ENCODE assay signal across 1 cellular context in the genomic region with DNA sequence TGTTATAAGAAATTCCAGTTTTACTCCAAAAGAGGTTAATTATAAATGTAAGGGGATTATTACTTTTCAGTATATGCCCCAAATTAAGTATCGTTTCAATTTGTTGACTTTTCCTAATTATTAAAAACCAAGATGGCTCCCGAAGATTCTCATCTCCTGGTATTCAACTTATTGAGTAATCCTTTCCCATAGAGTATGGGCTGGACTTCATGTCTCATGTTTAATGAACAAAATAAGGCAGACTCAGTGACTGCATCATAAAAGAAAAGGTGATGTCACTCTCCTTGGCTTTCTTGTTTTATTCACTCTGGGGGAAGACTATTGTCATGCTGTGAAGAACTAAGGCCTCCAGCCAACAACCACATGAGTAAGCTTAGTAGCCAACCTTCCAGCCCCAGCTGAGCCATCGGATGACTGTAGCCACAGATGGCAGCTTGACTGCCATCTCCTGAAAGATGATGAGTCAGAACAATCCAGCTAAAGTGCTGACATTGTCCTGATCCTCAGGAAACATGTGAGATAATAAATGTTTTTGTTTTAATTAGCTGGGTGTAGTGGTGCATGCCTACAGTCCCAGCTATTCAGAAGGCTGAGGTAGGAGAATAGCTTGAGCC.
TF ChIP-seq lines count a peak whose summit lies in the region.

No MANE protein-coding gene starts in this region.

TF ChIP-seq in HEK293, 187 proteins besides CTCF, POLR2A, EP300 and RAD21 (continued from another document and continues in another):
- TF ChIP-seq, protein P1, sequence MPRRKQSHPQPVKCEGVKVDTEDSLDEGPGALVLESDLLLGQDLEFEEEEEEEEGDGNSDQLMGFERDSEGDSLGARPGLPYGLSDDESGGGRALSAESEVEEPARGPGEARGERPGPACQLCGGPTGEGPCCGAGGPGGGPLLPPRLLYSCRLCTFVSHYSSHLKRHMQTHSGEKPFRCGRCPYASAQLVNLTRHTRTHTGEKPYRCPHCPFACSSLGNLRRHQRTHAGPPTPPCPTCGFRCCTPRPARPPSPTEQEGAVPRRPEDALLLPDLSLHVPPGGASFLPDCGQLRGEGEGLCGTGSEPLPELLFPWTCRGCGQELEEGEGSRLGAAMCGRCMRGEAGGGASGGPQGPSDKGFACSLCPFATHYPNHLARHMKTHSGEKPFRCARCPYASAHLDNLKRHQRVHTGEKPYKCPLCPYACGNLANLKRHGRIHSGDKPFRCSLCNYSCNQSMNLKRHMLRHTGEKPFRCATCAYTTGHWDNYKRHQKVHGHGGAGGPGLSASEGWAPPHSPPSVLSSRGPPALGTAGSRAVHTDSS (tag by site-specific recombination; IDR thresholded peaks at IDR 0.05), result no peak
- TF ChIP-seq, protein P2, sequence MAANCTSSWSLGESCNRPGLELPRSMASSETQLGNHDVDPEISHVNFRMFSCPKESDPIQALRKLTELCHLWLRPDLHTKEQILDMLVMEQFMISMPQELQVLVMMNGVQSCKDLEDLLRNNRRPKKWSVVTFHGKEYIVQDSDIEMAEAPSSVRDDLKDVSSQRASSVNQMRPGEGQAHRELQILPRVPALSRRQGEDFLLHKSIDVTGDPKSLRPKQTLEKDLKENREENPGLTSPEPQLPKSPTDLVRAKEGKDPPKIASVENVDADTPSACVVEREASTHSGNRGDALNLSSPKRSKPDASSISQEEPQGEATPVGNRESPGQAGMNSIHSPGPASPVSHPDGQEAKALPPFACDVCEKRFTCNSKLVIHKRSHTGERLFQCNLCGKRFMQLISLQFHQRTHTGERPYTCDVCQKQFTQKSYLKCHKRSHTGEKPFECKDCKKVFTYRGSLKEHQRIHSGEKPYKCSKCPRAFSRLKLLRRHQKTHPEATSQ (tag by site-specific recombination; IDR thresholded peaks at IDR 0.05), result no peak
- TF ChIP-seq KLF16 (tag by site-specific recombination; IDR thresholded peaks at IDR 0.05) (no peak), ZNF677 (tag by site-specific recombination; IDR thresholded peaks at IDR 0.05) (peak; percentile 11; the same call in 1 of the 2 replicates), ZNF138 (tag by site-specific recombination; IDR thresholded peaks at IDR 0.05; ENCODE audit: borderline replicate concordance) (no peak), ZNF416 (tag by site-specific recombination; IDR thresholded peaks at IDR 0.05) (no peak), ZNF184 (tag by site-specific recombination; IDR thresholded peaks at IDR 0.05) (peak; percentile 86), ZNF792 (tag by site-specific recombination; IDR thresholded peaks at IDR 0.05) (no peak), KLF7 (tag by site-specific recombination; IDR thresholded peaks at IDR 0.05; ENCODE audit: borderline replicate concordance) (no peak), YY2 (tag by site-specific recombination; IDR thresholded peaks at IDR 0.05) (no peak), HOXA7 (CRISPR knock-in tag; IDR thresholded peaks at IDR 0.05; ENCODE audit: borderline replicate concordance) (no peak), ZNF19 (tag by site-specific recombination; IDR thresholded peaks at IDR 0.05; ENCODE audit: low read depth) (no peak), ZNF114 (tag by site-specific recombination; IDR thresholded peaks at IDR 0.05) (no peak), ZNF133 (tag by site-specific recombination; IDR thresholded peaks at IDR 0.05) (no peak), ZNF16 (tag by site-specific recombination; IDR thresholded peaks at IDR 0.05; ENCODE audit: low read depth) (no peak), ZNF362 (tag by site-specific recombination; IDR thresholded peaks at IDR 0.05) (peak; percentile 16; the same call in 1 of the 2 replicates), ZNF248 (tag by site-specific recombination; IDR thresholded peaks at IDR 0.05) (no peak), ZNF776 (tag by site-specific recombination; IDR thresholded peaks at IDR 0.05; ENCODE audit: borderline replicate concordance) (no peak), ZNF501 (tag by site-specific recombination; IDR thresholded peaks at IDR 0.05) (peak; percentile 66; the same call in 1 of the 2 replicates), ZNF624 (tag by site-specific recombination; IDR thresholded peaks at IDR 0.05) (no peak), ZNF48 (tag by site-specific recombination; IDR thresholded peaks at IDR 0.05) (no peak), ZNF670 (tag by site-specific recombination; IDR thresholded peaks at IDR 0.05; ENCODE audit: low read depth) (no peak), ZNF843 (tag by site-specific recombination; IDR thresholded peaks at IDR 0.05) (0 out of 2 replicates have a peak, but pooled peaks have one; percentile 35), ZSCAN4 (tag by site-specific recombination; IDR thresholded peaks at IDR 0.05) (no peak), SP2 (tag by site-specific recombination; IDR thresholded peaks at IDR 0.05) (no peak), TRIM28 (IDR thresholded peaks at IDR 0.05; ENCODE audit: borderline replicate concordance, low read length) (peak; percentile 97), BCL11B (tag by site-specific recombination; IDR thresholded peaks at IDR 0.05; ENCODE audit: low read depth) (no peak), MEIS1 (CRISPR knock-in tag; IDR thresholded peaks at IDR 0.05; ENCODE audit: borderline replicate concordance) (no peak), ELK4 (IDR thresholded peaks at IDR 0.05; ENCODE audit: borderline replicate concordance, low read depth, low read length) (no peak), ZEB2 (tag by site-specific recombination; IDR thresholded peaks at IDR 0.05) (peak; percentile 82), MYNN (tag by site-specific recombination; IDR thresholded peaks at IDR 0.05; ENCODE audit: borderline replicate concordance) (no peak), ZNF768 (tag by site-specific recombination; IDR thresholded peaks at IDR 0.05) (no peak), ZBTB1 (tag by site-specific recombination; IDR thresholded peaks at IDR 0.05) (no peak), ZNF24 (tag by site-specific recombination; IDR thresholded peaks at IDR 0.05) (peak; percentile 89), KLF9 (tag by site-specific recombination; IDR thresholded peaks at IDR 0.05; ENCODE audit: low read depth) (no peak), PRDM1 (tag by site-specific recombination; IDR thresholded peaks at IDR 0.05) (0 out of 2 replicates have a peak, but pooled peaks have one; percentile 23), RBAK (tag by site-specific recombination; IDR thresholded peaks at IDR 0.05) (no peak), ZNF558 (tag by site-specific recombination; IDR thresholded peaks at IDR 0.05) (peak; percentile 86), ZBTB10 (tag by site-specific recombination; IDR thresholded peaks at IDR 0.05) (no peak), ZFP69B (tag by site-specific recombination; IDR thresholded peaks at IDR 0.05) (peak; percentile 35; the same call in 1 of the 2 replicates), ZNF660 (tag by site-specific recombination; IDR thresholded peaks at IDR 0.05) (peak; percentile 98)
- TF ChIP-seq, protein P3, sequence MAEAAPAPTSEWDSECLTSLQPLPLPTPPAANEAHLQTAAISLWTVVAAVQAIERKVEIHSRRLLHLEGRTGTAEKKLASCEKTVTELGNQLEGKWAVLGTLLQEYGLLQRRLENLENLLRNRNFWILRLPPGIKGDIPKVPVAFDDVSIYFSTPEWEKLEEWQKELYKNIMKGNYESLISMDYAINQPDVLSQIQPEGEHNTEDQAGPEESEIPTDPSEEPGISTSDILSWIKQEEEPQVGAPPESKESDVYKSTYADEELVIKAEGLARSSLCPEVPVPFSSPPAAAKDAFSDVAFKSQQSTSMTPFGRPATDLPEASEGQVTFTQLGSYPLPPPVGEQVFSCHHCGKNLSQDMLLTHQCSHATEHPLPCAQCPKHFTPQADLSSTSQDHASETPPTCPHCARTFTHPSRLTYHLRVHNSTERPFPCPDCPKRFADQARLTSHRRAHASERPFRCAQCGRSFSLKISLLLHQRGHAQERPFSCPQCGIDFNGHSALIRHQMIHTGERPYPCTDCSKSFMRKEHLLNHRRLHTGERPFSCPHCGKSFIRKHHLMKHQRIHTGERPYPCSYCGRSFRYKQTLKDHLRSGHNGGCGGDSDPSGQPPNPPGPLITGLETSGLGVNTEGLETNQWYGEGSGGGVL (tag by site-specific recombination; IDR thresholded peaks at IDR 0.05), result peak; percentile 36
- TF ChIP-seq, protein P4, sequence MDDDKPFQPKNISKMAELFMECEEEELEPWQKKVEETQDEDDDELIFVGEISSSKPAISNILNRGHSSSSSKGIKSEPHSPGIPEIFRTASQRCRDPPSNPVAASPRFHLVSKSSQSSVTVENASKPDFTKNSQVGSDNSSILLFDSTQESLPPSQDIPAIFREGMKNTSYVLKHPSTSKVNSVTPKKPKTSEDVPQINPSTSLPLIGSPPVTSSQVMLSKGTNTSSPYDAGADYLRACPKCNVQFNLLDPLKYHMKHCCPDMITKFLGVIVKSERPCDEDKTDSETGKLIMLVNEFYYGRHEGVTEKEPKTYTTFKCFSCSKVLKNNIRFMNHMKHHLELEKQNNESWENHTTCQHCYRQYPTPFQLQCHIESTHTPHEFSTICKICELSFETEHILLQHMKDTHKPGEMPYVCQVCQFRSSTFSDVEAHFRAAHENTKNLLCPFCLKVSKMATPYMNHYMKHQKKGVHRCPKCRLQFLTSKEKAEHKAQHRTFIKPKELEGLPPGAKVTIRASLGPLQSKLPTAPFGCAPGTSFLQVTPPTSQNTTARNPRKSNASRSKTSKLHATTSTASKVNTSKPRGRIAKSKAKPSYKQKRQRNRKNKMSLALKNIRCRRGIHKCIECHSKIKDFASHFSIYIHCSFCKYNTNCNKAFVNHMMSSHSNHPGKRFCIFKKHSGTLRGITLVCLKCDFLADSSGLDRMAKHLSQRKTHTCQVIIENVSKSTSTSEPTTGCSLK (tag by site-specific recombination; IDR thresholded peaks at IDR 0.05), result no peak
- TF ChIP-seq, protein P5, sequence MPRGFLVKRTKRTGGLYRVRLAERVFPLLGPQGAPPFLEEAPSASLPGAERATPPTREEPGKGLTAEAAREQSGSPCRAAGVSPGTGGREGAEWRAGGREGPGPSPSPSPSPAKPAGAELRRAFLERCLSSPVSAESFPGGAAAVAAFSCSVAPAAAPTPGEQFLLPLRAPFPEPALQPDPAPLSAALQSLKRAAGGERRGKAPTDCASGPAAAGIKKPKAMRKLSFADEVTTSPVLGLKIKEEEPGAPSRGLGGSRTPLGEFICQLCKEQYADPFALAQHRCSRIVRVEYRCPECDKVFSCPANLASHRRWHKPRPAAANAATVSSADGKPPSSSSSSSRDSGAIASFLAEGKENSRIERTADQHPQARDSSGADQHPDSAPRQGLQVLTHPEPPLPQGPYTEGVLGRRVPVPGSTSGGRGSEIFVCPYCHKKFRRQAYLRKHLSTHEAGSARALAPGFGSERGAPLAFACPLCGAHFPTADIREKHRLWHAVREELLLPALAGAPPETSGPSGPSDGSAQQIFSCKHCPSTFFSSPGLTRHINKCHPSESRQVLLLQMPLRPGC (tag by site-specific recombination; IDR thresholded peaks at IDR 0.05), result peak; percentile 92
- TF ChIP-seq, protein P6, sequence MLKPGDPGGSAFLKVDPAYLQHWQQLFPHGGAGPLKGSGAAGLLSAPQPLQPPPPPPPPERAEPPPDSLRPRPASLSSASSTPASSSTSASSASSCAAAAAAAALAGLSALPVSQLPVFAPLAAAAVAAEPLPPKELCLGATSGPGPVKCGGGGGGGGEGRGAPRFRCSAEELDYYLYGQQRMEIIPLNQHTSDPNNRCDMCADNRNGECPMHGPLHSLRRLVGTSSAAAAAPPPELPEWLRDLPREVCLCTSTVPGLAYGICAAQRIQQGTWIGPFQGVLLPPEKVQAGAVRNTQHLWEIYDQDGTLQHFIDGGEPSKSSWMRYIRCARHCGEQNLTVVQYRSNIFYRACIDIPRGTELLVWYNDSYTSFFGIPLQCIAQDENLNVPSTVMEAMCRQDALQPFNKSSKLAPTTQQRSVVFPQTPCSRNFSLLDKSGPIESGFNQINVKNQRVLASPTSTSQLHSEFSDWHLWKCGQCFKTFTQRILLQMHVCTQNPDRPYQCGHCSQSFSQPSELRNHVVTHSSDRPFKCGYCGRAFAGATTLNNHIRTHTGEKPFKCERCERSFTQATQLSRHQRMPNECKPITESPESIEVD (tag by site-specific recombination; IDR thresholded peaks at IDR 0.05), result peak; percentile 51
